Comparison of ENCODE assay signal across 10 cellular contexts in the genomic region with DNA sequence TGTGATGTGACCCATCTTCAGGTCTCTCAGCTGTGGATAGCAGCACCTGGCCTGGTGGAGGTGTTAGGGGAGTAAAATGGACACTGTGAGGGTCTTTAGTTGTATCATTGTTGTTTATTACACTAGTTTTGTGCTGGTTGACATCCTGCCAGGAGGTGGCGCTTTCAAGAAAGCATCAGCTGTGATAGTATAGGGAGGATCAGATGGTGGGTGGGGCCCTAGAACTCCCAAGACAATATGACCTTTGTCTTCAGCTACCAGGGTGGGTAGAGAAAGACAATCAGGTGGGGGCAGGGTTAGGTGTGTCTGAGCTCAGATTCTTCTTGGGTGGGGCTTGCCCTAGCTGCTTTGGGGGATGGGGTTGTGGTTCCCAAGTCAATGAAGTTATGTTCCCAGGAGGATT.
A peak's percentile ranks its signal among the peaks of the same experiment; 100 is the strongest.
DNase-seq lines count a peak whose midpoint lies in the region; ATAC-seq and TF ChIP-seq lines count a peak whose summit lies in the region.
"Had no signal": no experiment of that assay in that cellular context is flagged by ENCODE, and none has a peak within 500 bp of the region (broad histone marks: within the 10 kb centered on the region; RNA-seq: fewer than 3 reads in every experiment).

No MANE protein-coding gene starts in this region.

- DNase-seq in MCF 10A (ENCODE audit: unreplicated experiment), result peak; percentile 33
- DNase-seq in breast epithelium (ENCODE audit: low spot score in 2 of 2), result no peak
- DNase-seq in LNCaP clone FGC (ENCODE audit: low read depth), result no peak
- DNase-seq in mammary epithelial cell, result peak; percentile 36
- DNase-seq in transverse colon, result peak; percentile 68
- DNase-seq in NCI-H446 treated with DMSO at 0.1 percent for 48 hours (lab: John Stamatoyannopoulos, UW), result no peak
- DNase-seq in NCI-H226, result no peak
- DNase-seq: NCI-H1417 had no signal

- dilution Hi-C loops in mammary epithelial cell (cut with HindIII; ENCODE audit: low sequenced_read_pairs), result no loop called here

- no peak for ATAC-seq in HG02938 (IDR thresholded peaks at IDR 0.05; ENCODE audit: unreplicated experiment)

- H3K4me3 Mint-ChIP-seq in MCF 10A (ENCODE audit: unreplicated experiment), result no peak overlapping the region

- no peaks in the 10 kb centered on the region for H3K9me3 ChIP-seq in breast epithelium
- no peaks in the 10 kb centered on the region for H3K9me3 ChIP-seq in mammary epithelial cell (replicated peaks; ENCODE audit: insufficient read depth, low read length)
- H3K9me3 ChIP-seq in transverse colon, result no peaks in the 10 kb centered on the region

- 70% methylated on average over 1 of the region's 1 CpG for WGBS in mammary epithelial cell (ENCODE audit: low coverage, missing lambda C conversion rate)
- 29% methylated on average over 1 of the region's 1 CpG; no CpG with 5 or more reads in 1 of the 2 donors for WGBS in transverse colon (ENCODE audit: low coverage in 1 of 2), 2 donors

- H3K4me2 ChIP-seq in mammary epithelial cell (ENCODE audit: insufficient read depth, low read depth, low read length), result no peak overlapping the region

- no peaks in the 10 kb centered on the region for H4K20me1 ChIP-seq in mammary epithelial cell (ENCODE audit: insufficient read depth, low read length)

- POLR2A ChIA-PET in MCF 10A (lab: Yijun Ruan, JAX), result no interaction called here

- TF ChIP-seq POLR2A in breast epithelium (IDR thresholded peaks at IDR 0.05) (no peak), transverse colon (IDR thresholded peaks at IDR 0.05) (no peak)

- in situ Hi-C loops in mammary epithelial cell (cut with MboI; ENCODE audit: low sequenced_read_pairs in 2 of 2) (no loop called here), transverse colon (cut with MboI; ENCODE audit: low pct_ligation_motif_present in 1 of 4, low pct_unique_long_range_greater_than_20kb in 1 of 4, low sequenced_read_pairs in 3 of 4) (no loop called here)

- H2AFZ ChIP-seq in mammary epithelial cell (ENCODE audit: low read depth, low read length), result peak overlapping the region; percentile 11
- H2AFZ ChIP-seq: parathyroid adenoma had no signal

- H3K9ac ChIP-seq in mammary epithelial cell (ENCODE audit: insufficient read depth, low read length), result no peak overlapping the region
- H3K9ac ChIP-seq: parathyroid adenoma had no signal

- peaks cover 88% of the 10 kb centered on the region for H3K27me3 Mint-ChIP-seq in MCF 10A (ENCODE audit: insufficient read depth, unreplicated experiment)

- H3K36me3 ChIP-seq in breast epithelium, result no peaks in the 10 kb centered on the region
- no peaks in the 10 kb centered on the region for H3K36me3 ChIP-seq in mammary epithelial cell (ENCODE audit: insufficient read depth, low read length)
- H3K36me3 ChIP-seq in transverse colon, result no peaks in the 10 kb centered on the region

- H3K9me3 Mint-ChIP-seq in MCF 10A (ENCODE audit: unreplicated experiment), result no peaks in the 10 kb centered on the region

- H3K79me2 ChIP-seq in mammary epithelial cell (ENCODE audit: insufficient read depth, low read length), result no peaks in the 10 kb centered on the region
- H3K79me2 ChIP-seq: parathyroid adenoma had no signal

- H3K36me3 Mint-ChIP-seq in MCF 10A (ENCODE audit: insufficient read depth, unreplicated experiment), result no peaks in the 10 kb centered on the region

- no peak overlapping the region for H3K27ac Mint-ChIP-seq in MCF 10A (ENCODE audit: low read depth, unreplicated experiment)

- peaks cover 0 to 10% of the 10 kb centered on the region in 2 donors for H3K27me3 ChIP-seq in breast epithelium
- H3K27me3 ChIP-seq in mammary epithelial cell (ENCODE audit: insufficient read depth, low read length), result peaks cover 2% of the 10 kb centered on the region
- H3K27me3 ChIP-seq in transverse colon, result no peaks in the 10 kb centered on the region

- H3K27ac ChIP-seq in breast epithelium (no peak overlapping the region), mammary epithelial cell (ENCODE audit: insufficient read depth, low read depth, low read length) (no peak overlapping the region), transverse colon (peak overlapping the region in 1 of 4 donors; percentile 43)
- H3K27ac ChIP-seq: parathyroid adenoma had no signal

- CTCF ChIA-PET in MCF 10A (lab: Yijun Ruan, JAX), result interaction anchor here (0.6 to 1.2 kb wide), 2 partner anchors 57 to 123 kb away, joined by 3 read pairs; no protein-coding TSS in a partner anchor
- CTCF ChIA-PET in mammary epithelial cell (lab: Charles Lee; ENCODE audit: low non-redundant PET), result no interaction called here

- intact Hi-C loops in MCF 10A (cut with micrococcal nuclease), result no loop called here
- intact Hi-C loops in breast epithelium (cut with DNase I; ENCODE audit: low total_unique reads), result no loop called here
- intact Hi-C loops in mammary epithelial cell (cut with micrococcal nuclease), result loop anchor here (10.0 kb wide), 1 partner anchor 510 kb away; no protein-coding TSS in a partner anchor
- intact Hi-C loops in transverse colon (cut with DNase I; ENCODE audit: low total_unique reads), result no loop called here

- H3K4me1 ChIP-seq in breast epithelium (no peaks in the 10 kb centered on the region), mammary epithelial cell (ENCODE audit: insufficient read depth, low read length) (no peaks in the 10 kb centered on the region), transverse colon (peaks cover 0 to 2% (median 0%) of the 10 kb centered on the region in 4 donors)
- H3K4me1 ChIP-seq: parathyroid adenoma had no signal

- H3K4me1 Mint-ChIP-seq in MCF 10A (ENCODE audit: insufficient read depth, unreplicated experiment), result peaks cover 6% of the 10 kb centered on the region

- H3K4me3 ChIP-seq in breast epithelium (no peak overlapping the region), LNCaP clone FGC (ENCODE audit: low read depth, low read length) (no peak overlapping the region), mammary epithelial cell (replicated peaks in 1 of 3; ENCODE audit: insufficient read depth in 1 of 3, low read depth in 2 of 3, low read length in 3 of 3) (no peak overlapping the region), transverse colon (no peak overlapping the region)

- no peak for TF ChIP-seq EP300 in transverse colon (IDR thresholded peaks at IDR 0.05; ENCODE audit: low read depth)

- BruUV-seq in MCF 10A (replicated peaks; lab: Mats Ljungman, UMichigan) (no TSS peak), mammary epithelial cell (replicated peaks; lab: Mats Ljungman, UMichigan) (no TSS peak)

- TF ChIP-seq CTCF in MCF 10A (IDR thresholded peaks at IDR 0.05; ENCODE audit: unreplicated experiment) (peak; percentile 26), breast epithelium (IDR thresholded peaks at IDR 0.05) (no peak), LNCaP clone FGC (IDR thresholded peaks at IDR 0.05; ENCODE audit: control insufficient read depth, extremely low read depth, insufficient read depth) (0 out of 2 replicates have a peak, but pooled peaks have one; percentile 19), mammary epithelial cell (conservative IDR thresholded peaks at IDR 0.05 in 1 of 2, IDR thresholded peaks at IDR 0.05 in 1 of 2; ENCODE audit: extremely low read depth in 1 of 2, insufficient read depth in 1 of 2, low read depth in 1 of 2, low read length in 2 of 2) (peak; percentile 25 to 31), transverse colon (IDR thresholded peaks at IDR 0.05) (peak in 3 of 5 experiments; percentile 24 to 52 (median 38))

Comparison
In these comparisons a context has a peak if more than half of its experiments do, and no peak if none do; other contexts are left out.
1. DNase-seq: peak in MCF 10A (single experiment), mammary epithelial cell (single experiment) and transverse colon (single experiment); none in breast epithelium (0 of 2), LNCaP clone FGC (single experiment), NCI-H446 treated with DMSO at 0.1 percent for 48 hours (single experiment) and NCI-H226 (single experiment).
2. CTCF ChIP-seq: peak in MCF 10A (single experiment), LNCaP clone FGC (single experiment), mammary epithelial cell (2 of 2) and transverse colon (3 of 5); none in breast epithelium (0 of 3).